In the genomic region with DNA sequence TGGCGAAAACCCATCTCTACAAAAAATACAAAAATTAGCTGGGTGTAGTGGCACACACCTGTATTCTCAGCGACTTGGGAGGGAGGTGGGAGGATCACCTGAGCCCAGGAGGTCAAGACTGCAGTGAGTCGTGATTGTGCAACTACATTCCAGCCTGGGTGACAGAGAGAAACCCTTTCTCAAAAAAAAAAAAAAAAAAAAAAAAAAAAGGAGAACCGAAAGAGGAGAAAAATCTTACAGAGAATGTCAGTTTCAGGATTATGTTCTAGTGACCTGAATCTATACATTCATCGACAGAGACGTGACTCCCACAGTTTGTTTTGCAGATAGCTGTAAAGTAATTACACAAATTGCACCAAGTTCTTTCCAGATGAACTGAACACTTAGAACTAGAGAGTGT, we compare ENCODE assay signal across 16 cellular contexts.
DNase-seq lines count a peak whose midpoint lies in the region; ATAC-seq, FAIRE-seq and TF ChIP-seq lines count a peak whose summit lies in the region.
"Had no signal": no experiment of that assay in that cellular context is flagged by ENCODE, and none has a peak within 500 bp of the region (broad histone marks: within the 10 kb centered on the region; RNA-seq: fewer than 3 reads in every experiment).

No MANE protein-coding gene starts in this region.

- H3K4me1 ChIP-seq in pancreas (no peaks in the 10 kb centered on the region), aorta (ENCODE audit: control insufficient read depth in 1 of 2, insufficient read depth in 2 of 2, low read length in 2 of 2) (no peaks in the 10 kb centered on the region)

- no peak overlapping the region for H3K4me3 ChIP-seq in pancreas
- H3K4me3 ChIP-seq in aorta (ENCODE audit: low read length in 2 of 2): no peak overlapping the region
- H3K4me3 ChIP-seq: dorsolateral prefrontal cortex, K562 had no signal

- H3K27ac ChIP-seq in pancreas (no peak overlapping the region), aorta (ENCODE audit: low read depth in 1 of 2, low read length in 2 of 2) (no peak overlapping the region)
- H3K27ac ChIP-seq: dorsolateral prefrontal cortex had no signal

- 38 to 40% methylated on average over 6 of the region's 6 CpGs for WGBS in pancreas, 2 donors
- 63% methylated on average over 6 of the region's 6 CpGs for WGBS in aorta, 2 donors

- no peak for TF ChIP-seq CTCF in GM13976 (IDR thresholded peaks at IDR 0.05; ENCODE audit: borderline replicate concordance, control extremely low read depth, extremely low read depth, insufficient read depth, missing control alignments)
- TF ChIP-seq CTCF in pancreas (IDR thresholded peaks at IDR 0.05): no peak

- no peak for FAIRE-seq in pancreas (lab: Jason Lieb, UNC)
- FAIRE-seq: astrocyte, K562 had no signal

- in situ Hi-C loops in GM13976 (cut with MboI; ENCODE audit: low sequenced_read_pairs, unreplicated experiment): no loop called here

- intact Hi-C loops in pancreas (cut with DNase I) (no loop called here), aorta (cut with DNase I) (no loop called here)

- peaks cover 0 to 5% (median 0%) of the 10 kb centered on the region in 4 donors for H3K27me3 ChIP-seq in pancreas
- no peaks in the 10 kb centered on the region for H3K27me3 ChIP-seq in aorta (ENCODE audit: control insufficient read depth in 1 of 2, insufficient read depth in 2 of 2, low read length in 1 of 2)
- H3K27me3 ChIP-seq: dorsolateral prefrontal cortex had no signal

- H3K36me3 ChIP-seq in pancreas: no peaks in the 10 kb centered on the region
- H3K36me3 ChIP-seq in aorta (ENCODE audit: control insufficient read depth in 1 of 2, insufficient read depth in 2 of 2, low read length in 1 of 2): no peaks in the 10 kb centered on the region

- ATAC-seq in GM21367 (IDR thresholded peaks at IDR 0.05; ENCODE audit: unreplicated experiment) (peak; percentile 69), HG02973 (IDR thresholded peaks at IDR 0.05; ENCODE audit: unreplicated experiment) (peak; percentile 87), pancreas (no peak), aorta (ENCODE audit: low FRiP score) (no peak)
- ATAC-seq: activated T-cell treated with anti-CD3 and anti-CD28 coated beads, Interleukin-2, amount 50 U/mL, for 4 hours; K562 had no signal

- DNase-seq in GM13976 (ENCODE audit: low spot score): peak; percentile 41
- DNase-seq in MV-4-11 (lab: John Stamatoyannopoulos, UW): peak; percentile 74
- no peak for DNase-seq in anterior cingulate cortex (lab: John Stamatoyannopoulos, UW)
- no peak for DNase-seq in germinal center (ENCODE audit: low spot score)
- no peak for DNase-seq in pancreas
- no peak for DNase-seq in aorta
- DNase-seq: activated CD4-positive, CD25-positive, alpha-beta regulatory T cell treated with anti-CD3 and anti-CD28 coated beads, Interleukin-2, amount 50 U/mL, for 72 hours; activated T-cell treated with anti-CD3 and anti-CD28 coated beads, Interleukin-2, amount 50 U/mL, for 4 hours; dorsolateral prefrontal cortex; immature natural killer cell; NCI-H1694 treated with DMSO at 0.1 percent for 48 hours; stimulated activated naive CD4-positive, alpha-beta T cell had no signal

- no peaks in the 10 kb centered on the region for H3K9me3 ChIP-seq in pancreas
- peaks cover 2% of the 10 kb centered on the region for H3K9me3 ChIP-seq in aorta (ENCODE audit: control insufficient read depth, low read length)

Comparison
In these comparisons a context has a peak if more than half of its experiments do, and no peak if none do; other contexts are left out.
1. DNase-seq: peak in GM13976 (single experiment) and MV-4-11 (single experiment); none in anterior cingulate cortex (0 of 58), germinal center (single experiment), pancreas (0 of 6) and aorta (0 of 2).
2. ATAC-seq: peak in GM21367 (single experiment) and HG02973 (single experiment); none in pancreas (0 of 4) and aorta (single experiment).